14 cellular contexts compared by ENCODE assay signal in the genomic region with DNA sequence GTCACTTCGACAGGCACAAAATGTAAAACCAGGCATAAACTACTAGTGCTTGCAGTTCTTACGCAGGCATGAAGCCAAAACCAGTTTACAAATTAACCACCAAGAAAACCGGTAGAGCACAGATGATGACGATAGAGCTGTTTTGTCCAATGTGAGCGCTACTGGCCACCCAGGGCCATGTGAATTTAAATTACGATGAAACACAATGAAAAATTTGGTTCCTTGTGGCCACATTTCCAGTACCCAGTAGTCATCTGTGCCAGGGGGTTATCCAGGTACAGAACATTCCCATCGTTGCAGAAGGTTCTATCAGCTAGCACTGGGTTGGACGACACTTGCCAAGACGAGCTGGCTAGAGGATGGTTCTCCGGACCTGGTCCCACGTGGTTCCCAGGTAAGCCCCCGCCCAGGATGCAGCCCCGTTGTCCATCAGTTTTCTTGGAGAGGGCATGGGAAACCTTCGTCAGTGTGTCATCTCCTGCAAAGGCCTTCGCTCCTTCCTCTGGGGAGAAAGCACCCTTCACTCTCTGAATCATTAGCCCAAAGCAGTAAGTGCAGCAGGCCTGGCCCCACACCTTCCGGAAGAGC. TPM values are rescaled to one million over a fixed set of nuclear protein-coding genes. Genes with fewer than 3 reads are reported as not detected.
DNase-seq lines count a peak whose midpoint lies in the region; ATAC-seq and TF ChIP-seq lines count a peak whose summit lies in the region.
"Had no signal": no experiment of that assay in that cellular context is flagged by ENCODE, and none has a peak within 500 bp of the region (broad histone marks: within the 10 kb centered on the region; RNA-seq: fewer than 3 reads in every experiment).

No MANE protein-coding gene starts in this region.

- TF ChIP-seq CTCF in 22Rv1 (IDR thresholded peaks at IDR 0.05) (0 out of 2 replicates have a peak, but pooled peaks have one; percentile 19), Calu3 (IDR thresholded peaks at IDR 0.05; ENCODE audit: unreplicated experiment) (no peak), brain (conservative IDR thresholded peaks at IDR 0.05) (no peak), lower lobe of right lung (IDR thresholded peaks at IDR 0.05) (no peak), stomach (IDR thresholded peaks at IDR 0.05) (no peak)

- intact Hi-C loops in Calu3 (cut with micrococcal nuclease; ENCODE audit: unreplicated experiment) (no loop called here), lower lobe of right lung (cut with DNase I) (no loop called here), stomach (cut with DNase I; ENCODE audit: low total_unique reads) (no loop called here)

- H3K4me1 ChIP-seq in lower lobe of right lung (peaks cover 27% of the 10 kb centered on the region), stomach (peaks cover 29 to 52% (median 48%) of the 10 kb centered on the region in 4 donors)
- H3K4me1 ChIP-seq: foreskin keratinocyte had no signal

- TF ChIP-seq POLR2A in stomach (IDR thresholded peaks at IDR 0.05): no peak

- CTCF ChIA-PET in Calu3 (lab: Charles Lee): interaction anchor here (0.7 to 1.9 kb wide), 5 partner anchors 9 to 70 kb away, joined by 3 to 6 read pairs (median 4); no protein-coding TSS in a partner anchor

- DNase-seq in Calu3: peak; percentile 67
- peak; percentile 43 for DNase-seq in lower lobe of right lung
- DNase-seq in epidermal melanocyte (ENCODE audit: insufficient read length, low spot score): no peak
- DNase-seq in stomach: no peak
- no peak for DNase-seq in NCI-H1105 treated with DMSO at 0.1 percent for 48 hours (lab: John Stamatoyannopoulos, UW)
- DNase-seq: COR-L47; foreskin keratinocyte; NCI-H1105; stimulated activated CD4-positive, alpha-beta T cell treated with anti-CD3 and anti-CD28 coated beads, Interleukin-15, amount 100 ng/mL, for 24 hours; stimulated activated naive CD4-positive, alpha-beta T cell treated with Interleukin-2 at 50 U/mL for 16 hours had no signal

- TF ChIP-seq EP300 in stomach (IDR thresholded peaks at IDR 0.05): no peak

- TSS peak; percentile 54 for BruUV-seq in Calu3 (replicated peaks; lab: Mats Ljungman, UMichigan)

- H3K36me3 ChIP-seq in lower lobe of right lung (no peaks in the 10 kb centered on the region), stomach (no peaks in the 10 kb centered on the region)

- H3K4me3 ChIP-seq in lower lobe of right lung: no peak overlapping the region
- no peak overlapping the region for H3K4me3 ChIP-seq in stomach

- H3K36me3 Mint-ChIP-seq in Calu3 (ENCODE audit: insufficient read depth, unreplicated experiment) (peaks cover 35% of the 10 kb centered on the region), brain (peaks cover 29% of the 10 kb centered on the region)

- 51 to 72% (median 59%) methylated on average over 11 to 16 of the region's 16 CpGs for WGBS in stomach, 5 donors

- peak overlapping the region; percentile 86 for H3K4me3 Mint-ChIP-seq in Calu3 (ENCODE audit: low read depth, unreplicated experiment)
- peak overlapping the region; percentile 74 to 88 (median 76) for H3K4me3 Mint-ChIP-seq in brain

- peak overlapping the region; percentile 91 for H3K27ac Mint-ChIP-seq in Calu3 (ENCODE audit: unreplicated experiment)
- peak overlapping the region in 3 of 5 experiments; percentile 21 to 88 (median 43) for H3K27ac Mint-ChIP-seq in brain

- H3K9me3 Mint-ChIP-seq in Calu3 (ENCODE audit: low read depth, unreplicated experiment) (no peaks in the 10 kb centered on the region), brain (peaks cover 0 to 4% (median 0%) of the 10 kb centered on the region in 5 experiments)

- H3K27me3 Mint-ChIP-seq in Calu3 (ENCODE audit: unreplicated experiment) (no peaks in the 10 kb centered on the region), brain (no peaks in the 10 kb centered on the region)

- H3K27me3 ChIP-seq in lower lobe of right lung (ENCODE audit: low read depth): no peaks in the 10 kb centered on the region
- H3K27me3 ChIP-seq in stomach: no peaks in the 10 kb centered on the region
- H3K27me3 ChIP-seq: foreskin keratinocyte had no signal

- peak overlapping the region; percentile 92 for H3K27ac ChIP-seq in 22Rv1
- peak overlapping the region; percentile 51 for H3K27ac ChIP-seq in lower lobe of right lung
- peak overlapping the region in 2 of 5 donors; percentile 3 to 20 for H3K27ac ChIP-seq in stomach
- H3K27ac ChIP-seq: foreskin keratinocyte, HL-60 had no signal

- H3K9me3 ChIP-seq in lower lobe of right lung (no peaks in the 10 kb centered on the region), stomach (no peaks in the 10 kb centered on the region)

- peaks cover 19% of the 10 kb centered on the region for H3K4me1 Mint-ChIP-seq in Calu3 (ENCODE audit: low read depth, unreplicated experiment)
- peaks cover 27% of the 10 kb centered on the region for H3K4me1 Mint-ChIP-seq in brain

- ATAC-seq in lower lobe of right lung: peak; percentile 2 to 58
- ATAC-seq in GM21360 (IDR thresholded peaks at IDR 0.05; ENCODE audit: unreplicated experiment): no peak

RNA-seq across cellular contexts. Expression of gene CD81, which starts 1.1 kb away (rescaled TPM):
- total RNA-seq in Calu3 (2022) (283 and 310 TPM in 2 replicates), lower lobe of right lung (850 TPM), stomach (100 to 1,000 TPM; 218 to 263 (median 227) TPM)
- polyA plus RNA-seq in brain (ENCODE audit: insufficient read depth, low read depth, low replicate concordance) (643 TPM), stomach (100 to 1,000 TPM in 2 of 3 donors, 10 to 100 TPM in 1; 95.0 to 327 (median 120) TPM)

RNA-seq across cellular contexts. Expression of gene TSSC4, which starts 24.5 kb away (rescaled TPM):
- 49.4 and 51.9 TPM in 2 replicates for total RNA-seq in Calu3 (2022)
- 41.9 TPM for polyA plus RNA-seq in brain (ENCODE audit: insufficient read depth, low read depth, low replicate concordance)
- 38.8 TPM for total RNA-seq in lower lobe of right lung
- 100 to 1,000 TPM in 1 of 5 donors, 10 to 100 TPM in 3, 1 to 10 TPM in 1; 9.4 to 147 (median 44.2) TPM for total RNA-seq in stomach
- 10 to 100 TPM; 51.5 to 65.3 (median 54.9) TPM for polyA plus RNA-seq in stomach

Comparison
In these comparisons a context has a peak if more than half of its experiments do, and no peak if none do; other contexts are left out.
1. DNase-seq: peak in Calu3 (single experiment) and lower lobe of right lung (single experiment); none in epidermal melanocyte (single experiment), stomach (single experiment) and NCI-H1105 treated with DMSO at 0.1 percent for 48 hours (single experiment).